In the genomic region with DNA sequence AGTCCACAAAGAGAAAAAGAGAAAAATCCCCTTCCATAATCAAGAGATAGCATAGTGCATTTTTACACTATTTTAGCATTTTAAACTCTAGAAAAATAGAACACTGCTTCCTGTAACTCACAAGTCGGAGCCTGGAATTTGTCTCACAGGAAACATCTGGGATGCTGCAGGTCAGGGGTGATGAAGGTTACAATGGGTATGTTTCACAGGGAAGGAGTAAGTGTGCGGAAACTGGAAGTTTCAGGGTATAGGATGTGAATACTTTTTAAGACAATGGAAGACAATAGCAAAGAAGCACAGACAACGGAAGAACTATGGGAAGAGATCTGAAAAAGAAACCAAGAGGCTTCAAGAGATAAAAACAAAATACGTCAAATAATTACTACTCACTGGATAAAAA, we compare ENCODE assay signal across 21 cellular contexts.
"Had no signal": no experiment of that assay in that cellular context is flagged by ENCODE, and none has a peak within 500 bp of the region (broad histone marks: within the 10 kb centered on the region; RNA-seq: fewer than 3 reads in every experiment).

No MANE protein-coding gene starts in this region.

- H3K27me3 ChIP-seq: foreskin keratinocyte, sigmoid colon, SJSA1, upper lobe of right lung had no signal

- H3K4me1 ChIP-seq: foreskin keratinocyte, psoas muscle, upper lobe of right lung had no signal

- ATAC-seq: activated CD8-positive, alpha-beta T cell treated with anti-CD3 and anti-CD28 coated beads, Interleukin-2, amount 10 ng/mL, durations not matched to agents 7 days and 5 days; effector memory CD8-positive, alpha-beta T cell; lower lobe of right lung; mucosa of descending colon; naive thymus-derived CD8-positive, alpha-beta T cell; psoas muscle; upper lobe of right lung had no signal

- H3K36me3 ChIP-seq: lower lobe of right lung, sigmoid colon, SJSA1, upper lobe of right lung, WERI-Rb-1 had no signal

- H3K9me3 ChIP-seq: lower lobe of right lung, mucosa of descending colon, psoas muscle, sigmoid colon, SJSA1, upper lobe of right lung had no signal

- H3K27ac ChIP-seq: coronary artery, foreskin keratinocyte, lower lobe of right lung, psoas muscle, sigmoid colon, SJSA1, upper lobe of right lung, WERI-Rb-1 had no signal

- H3K4me3 ChIP-seq: coronary artery, lower lobe of right lung, mucosa of descending colon, psoas muscle, sigmoid colon, SJSA1, upper lobe of right lung had no signal

- DNase-seq: activated CD4-positive, alpha-beta T cell treated with anti-CD3 and anti-CD28 coated beads for 36 hours; activated CD8-positive, alpha-beta memory T cell treated with anti-CD3 and anti-CD28 coated beads, Interleukin-2, amount 50 U/mL, for 48 hours; activated CD8-positive, alpha-beta T cell treated with anti-CD3 and anti-CD28 coated beads, Interleukin-2, amount 10 ng/mL, durations not matched to agents 7 days and 5 days; activated naive CD8-positive, alpha-beta T cell treated with anti-CD3 and anti-CD28 coated beads, Interleukin-2, amount 10 ng/mL, durations not matched to agents 7 days and 5 days; aorta; caudate nucleus; effector memory CD8-positive, alpha-beta T cell; lower lobe of right lung; mucosa of descending colon; naive thymus-derived CD8-positive, alpha-beta T cell; occipital lobe; psoas muscle; sigmoid colon; stimulated activated CD4-positive, alpha-beta T cell treated with anti-CD3 and anti-CD28 coated beads, Interleukin-15, amount 100 ng/mL, for 24 hours; stimulated activated CD4-positive, alpha-beta T cell treated with anti-CD3 and anti-CD28 coated beads, Interleukin-4, amount 100 ng/mL, for 24 hours; T-helper 1 cell; upper lobe of right lung; WERI-Rb-1 had no signal
